In the genomic region with DNA sequence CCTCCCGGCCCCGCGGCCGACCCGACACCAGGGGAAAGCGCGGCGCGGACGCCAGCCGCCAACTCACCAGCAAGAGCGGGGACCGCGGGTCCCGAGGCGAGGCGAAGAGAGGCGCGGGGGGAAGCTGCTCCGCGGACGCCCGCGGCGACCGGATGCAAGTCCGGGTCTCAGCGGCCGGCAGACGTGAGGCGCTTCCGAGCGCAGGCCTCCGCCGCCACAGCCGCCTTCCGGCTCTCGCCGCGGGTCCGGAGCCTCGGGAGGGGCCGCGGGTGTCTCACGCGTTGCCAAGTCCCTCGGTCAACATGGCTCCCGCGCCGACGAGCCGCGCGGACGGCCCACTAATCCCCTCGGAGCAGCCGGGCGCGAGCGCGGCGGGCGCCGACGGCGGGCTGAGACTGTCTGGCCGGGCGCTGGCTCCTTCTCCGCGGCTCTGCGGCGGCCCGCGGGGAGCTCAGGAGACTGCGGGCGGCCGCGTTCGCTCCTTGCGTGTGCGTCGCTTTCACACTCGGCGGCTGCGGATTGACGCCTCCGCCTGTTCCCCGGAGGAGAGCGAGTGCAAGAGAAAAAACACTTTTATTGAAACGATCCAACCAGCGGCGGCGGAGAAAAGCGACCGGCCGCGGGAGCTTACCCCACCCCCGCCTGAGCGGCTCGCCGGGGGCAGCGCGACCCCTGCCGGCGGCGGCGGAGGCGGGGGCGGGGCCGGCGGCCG, we compare ENCODE assay signal across 8 cellular contexts. TPM values are rescaled to one million over a fixed set of nuclear protein-coding genes. Genes with fewer than 3 reads are reported as not detected.
A peak's percentile ranks its signal among the peaks of the same experiment; 100 is the strongest.
DNase-seq lines count a peak whose midpoint lies in the region; ATAC-seq, FAIRE-seq and TF ChIP-seq lines count a peak whose summit lies in the region.

A gene (minus strand): TSS at position 521 of the 712 bp plus-strand sequence. CDS start 65,603 bp downstream, outside the sequence.

- H3K9ac ChIP-seq in BLaER1, result peak within 1 kb of the TSS; percentile 96
- peak within 1 kb of the TSS; percentile 89 for H3K9ac ChIP-seq in HepG2 (ENCODE audit: insufficient read depth, low read depth, low read length)

- no peaks in the 10 kb centered on the region for H3K9me3 Mint-ChIP-seq in activated CD4-positive, alpha-beta T cell treated with anti-CD3 and anti-CD28 coated beads, Interleukin-2, amount 10 ng/mL, durations not matched to agents 7 days and 5 days

- no peak for TF ChIP-seq EP300 in HepG2 (IDR thresholded peaks at IDR 0.05; ENCODE audit: low read depth in 2 of 2, low read length in 2 of 2)
- TF ChIP-seq EP300 in HepG2 (CRISPR knock-in tag; IDR thresholded peaks at IDR 0.05; ENCODE audit: borderline replicate concordance), result no peak

- H3K27ac ChIP-seq in BLaER1, result peak within 1 kb of the TSS; percentile 98
- peak within 1 kb of the TSS; percentile 98 for H3K27ac ChIP-seq in HepG2 (ENCODE audit: extremely low read length, insufficient read depth, low read length)

- ATAC-seq in HG03460 (IDR thresholded peaks at IDR 0.05; ENCODE audit: unreplicated experiment) (peak; percentile 45), HepG2 (peak; percentile 78)

- peaks cover 44% of the 10 kb centered on the region for H4K20me1 ChIP-seq in BLaER1
- peaks cover 33% of the 10 kb centered on the region for H4K20me1 ChIP-seq in HepG2 (ENCODE audit: insufficient read depth, low read length)

- TF ChIP-seq CTCF in HepG2 (CRISPR knock-in tag; IDR thresholded peaks at IDR 0.05), result peak; percentile 53

- H3K27me3 Mint-ChIP-seq in activated CD4-positive, alpha-beta T cell treated with anti-CD3 and anti-CD28 coated beads, Interleukin-2, amount 10 ng/mL, durations not matched to agents 7 days and 5 days, result no peaks in the 10 kb centered on the region

- H3K9me3 ChIP-seq in BLaER1 (no peaks in the 10 kb centered on the region), HepG2 (ENCODE audit: low read length) (no peaks in the 10 kb centered on the region)

- H3K4me3 ChIP-seq in BLaER1, result peak within 1 kb of the TSS; percentile 94
- peak within 1 kb of the TSS; percentile 83 to 89 (median 83) for H3K4me3 ChIP-seq in HepG2 (replicated peaks in 1 of 3; ENCODE audit: insufficient read depth in 1 of 3, low read depth in 2 of 3, low read length in 3 of 3)

- CTCF ChIA-PET in activated CD4-positive, alpha-beta T cell treated with anti-CD3 and anti-CD28 coated beads, Interleukin-2, amount 10 ng/mL, durations not matched to agents 7 days and 5 days (lab: Charles Lee), result interaction anchor here (0.7 to 7.8 kb wide), 32 partner anchors 11 to 258 kb away, joined by 3 to 68 read pairs (median 5); a partner anchor contains a TSS
- CTCF ChIA-PET in HepG2 (lab: Yijun Ruan, JAX; ENCODE audit: low intra/inter-chr PET ratio, low total read pairs), result no interaction called here

- POLR2A ChIA-PET in activated CD4-positive, alpha-beta T cell treated with anti-CD3 and anti-CD28 coated beads, Interleukin-2, amount 10 ng/mL, durations not matched to agents 7 days and 5 days (lab: Charles Lee), result interaction anchor here (0.7 to 1.1 kb wide), 3 partner anchors 15 to 85 kb away, joined by 3 read pairs; no protein-coding TSS in a partner anchor
- POLR2A ChIA-PET in HepG2 (lab: Yijun Ruan, JAX), result interaction anchor here (0.8 to 1.7 kb wide), 3 partner anchors 64 to 364 kb away, joined by 3 to 4 read pairs (median 4); a partner anchor contains a TSS

- H3K4me2 ChIP-seq in BLaER1 (peak within 1 kb of the TSS; percentile 95), HepG2 (ENCODE audit: low read depth, low read length) (peak within 1 kb of the TSS; percentile 99)

- no TSS peak for BruUV-seq in HepG2 (replicated peaks; lab: Mats Ljungman, UMichigan)

- intact Hi-C loops in HepG2 (cut with micrococcal nuclease; ENCODE audit: unreplicated experiment), result loop anchor here (2.0 to 5.0 kb wide), 3 partner anchors 63 to 338 kb away; no protein-coding TSS in a partner anchor

- H3K36me3 ChIP-seq in BLaER1, result no peaks in the 10 kb centered on the region
- H3K36me3 ChIP-seq in HepG2 (replicated peaks in 1 of 2; ENCODE audit: control insufficient read depth in 1 of 2, insufficient read depth in 2 of 2, low read length in 2 of 2), result no peaks in the 10 kb centered on the region

- H3K36me3 Mint-ChIP-seq in activated CD4-positive, alpha-beta T cell treated with anti-CD3 and anti-CD28 coated beads, Interleukin-2, amount 10 ng/mL, durations not matched to agents 7 days and 5 days (ENCODE audit: low read depth), result peaks cover 2% of the 10 kb centered on the region

- FAIRE-seq in HepG2 (lab: Jason Lieb, UNC), result no peak

- peaks cover 40% of the 10 kb centered on the region for H3K4me1 ChIP-seq in BLaER1
- peaks cover 31% of the 10 kb centered on the region for H3K4me1 ChIP-seq in HepG2 (ENCODE audit: insufficient read depth, low read length)

- peak; percentile 41 for DNase-seq in GM19240 (ENCODE audit: insufficient read length, low spot score)
- peak; percentile 22 for DNase-seq in NCI-H524 treated with DMSO at 0.1 percent for 48 hours (lab: John Stamatoyannopoulos, UW)
- DNase-seq in activated CD4-positive, alpha-beta T cell treated with anti-CD3 and anti-CD28 coated beads, Interleukin-2, amount 10 ng/mL, durations not matched to agents 7 days and 5 days, result peak; percentile 90
- peak; percentile 73 for DNase-seq in dedifferentiated amniotic fluid mesenchymal stem cell (ENCODE audit: extremely low spot score)
- peak; percentile 71 for DNase-seq in HepG2 (ENCODE audit: low spot score)
- DNase-seq in stimulated activated CD4-positive, alpha-beta T cell treated with anti-CD3 and anti-CD28 coated beads, Interleukin-2, amount 100 ng/mL, for 48 hours, result peak; percentile 74 to 84

- H3K79me2 ChIP-seq in HepG2 (ENCODE audit: insufficient read depth, low read length), result peaks cover 42% of the 10 kb centered on the region

- H3K27ac Mint-ChIP-seq in activated CD4-positive, alpha-beta T cell treated with anti-CD3 and anti-CD28 coated beads, Interleukin-2, amount 10 ng/mL, durations not matched to agents 7 days and 5 days, result peak within 1 kb of the TSS; percentile 96

- H3K27me3 ChIP-seq in BLaER1 (no peaks in the 10 kb centered on the region), HepG2 (ENCODE audit: control insufficient read depth in 1 of 2, insufficient read depth in 2 of 2, low read length in 2 of 2) (peaks cover 0 to 3% of the 10 kb centered on the region in 2 experiments; a peak in 1 of 5 replicates)

- 1% methylated on average over 24 of the region's 112 CpGs for WGBS in HepG2 (ENCODE audit: low lambda C conversion rate)

- H2AFZ ChIP-seq in HepG2 (ENCODE audit: low read length), result peak within 1 kb of the TSS; percentile 93

- peak within 1 kb of the TSS; percentile 88 for H3K4me3 Mint-ChIP-seq in activated CD4-positive, alpha-beta T cell treated with anti-CD3 and anti-CD28 coated beads, Interleukin-2, amount 10 ng/mL, durations not matched to agents 7 days and 5 days

- in situ Hi-C loops in HepG2 (cut with HindIII; ENCODE audit: extremely low pct_ligation_motif_present, low pct_unique_long_range_greater_than_20kb), result no loop called here

- peak; percentile 59 to 77 for TF ChIP-seq POLR2A in HepG2 (IDR thresholded peaks at IDR 0.05; ENCODE audit: insufficient read depth in 1 of 2, low read depth in 2 of 2, low read length in 2 of 2)

- 0 out of 2 replicates have a peak, but pooled peaks have one; percentile 47 for TF ChIP-seq RAD21 in HepG2 (CRISPR knock-in tag; IDR thresholded peaks at IDR 0.05)

- peaks cover 51% of the 10 kb centered on the region for H3K4me1 Mint-ChIP-seq in activated CD4-positive, alpha-beta T cell treated with anti-CD3 and anti-CD28 coated beads, Interleukin-2, amount 10 ng/mL, durations not matched to agents 7 days and 5 days

TF ChIP-seq in HepG2, 621 proteins besides CTCF, POLR2A, EP300 and RAD21 (continues in another document):
- TF ChIP-seq POGZ (CRISPR knock-in tag; IDR thresholded peaks at IDR 0.05), result peak; percentile 7; the same call in 1 of the 2 replicates
- 0 out of 2 replicates have a peak, but pooled peaks have one; percentile 51 for TF ChIP-seq RELA (CRISPR knock-in tag; IDR thresholded peaks at IDR 0.05)
- TF ChIP-seq IRX3 (CRISPR knock-in tag; IDR thresholded peaks at IDR 0.05; ENCODE audit: borderline replicate concordance, low read depth), result peak; percentile 76; the same call in 1 of the 2 replicates
- no peak for TF ChIP-seq ZNF792 (CRISPR knock-in tag; IDR thresholded peaks at IDR 0.05)
- TF ChIP-seq, protein P1, sequence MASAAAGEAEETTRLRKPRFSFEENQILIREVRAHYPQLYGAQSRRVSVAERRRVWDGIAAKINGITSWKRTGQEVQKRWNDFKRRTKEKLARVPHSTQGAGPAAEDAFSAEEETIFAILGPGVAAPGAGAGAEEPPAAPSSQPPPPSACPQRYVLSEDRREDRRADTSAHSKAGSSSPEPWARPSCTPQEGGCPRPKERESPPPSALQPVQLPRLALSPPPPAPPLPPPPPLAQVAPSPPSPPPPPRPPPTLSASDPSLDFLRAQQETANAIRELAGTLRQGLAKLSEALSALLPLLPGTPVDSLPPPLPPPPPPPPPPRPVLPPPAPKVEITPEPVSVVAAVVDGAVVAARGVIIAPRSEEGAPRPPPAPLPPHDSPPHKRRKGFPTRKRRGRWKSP (CRISPR knock-in tag; IDR thresholded peaks at IDR 0.05), result peak; percentile 59; the same call in 1 of the 2 replicates

RNA-seq across cellular contexts. Expression of the gene that starts here (rescaled TPM):
- total RNA-seq in activated CD4-positive, alpha-beta T cell treated with anti-CD3 and anti-CD28 coated beads, Interleukin-2, amount 10 ng/mL, durations not matched to agents 7 days and 5 days, result 10 to 100 TPM; 38.7 to 43.5 TPM
- 20.1 and 22.3 TPM in 2 replicates for total RNA-seq in HepG2 (2016; rRNA removed; fragmentation: Illumina TruSeq; extraction: Trizol)
- total RNA-seq in HepG2 (2016; cell fraction: cytosol; rRNA removed; fragmentation: Illumina TruSeq; extraction: Trizol; ENCODE audit: low read depth), result 12.4 and 17.6 TPM in 2 replicates
- total RNA-seq in HepG2 (2016; cell fraction: insoluble cytoplasmic fraction; rRNA removed; fragmentation: Illumina TruSeq; extraction: Trizol), result 21.4 and 21.8 TPM in 2 replicates
- total RNA-seq in HepG2 (2016; cell fraction: membrane; rRNA removed; fragmentation: Illumina TruSeq; extraction: Trizol), result 6.8 and 8.7 TPM in 2 replicates
- 33.8 and 35.2 TPM in 2 replicates for total RNA-seq in HepG2 (2016; cell fraction: nucleus; rRNA removed; fragmentation: Illumina TruSeq; extraction: Trizol)
- 7.6 and 9.9 TPM in 2 replicates for polyA plus RNA-seq in HepG2 (2011; rRNA removed)
- 3.7 and 6.4 TPM in 2 replicates for polyA plus RNA-seq in HepG2 (2011; cell fraction: cytosol; rRNA removed)
- polyA plus RNA-seq in HepG2 (2011; cell fraction: nucleus; rRNA removed), result 8.2 and 10.0 TPM in 2 replicates
- polyA plus RNA-seq in HepG2 (2012), result 9.6 and 11.9 TPM in 2 replicates
- 0.41 and 0.44 TPM in 2 replicates for polyA plus RNA-seq in HepG2 (2016; cell fraction: cytosol; fragmentation: Illumina TruSeq; extraction: Trizol; ENCODE audit: low read depth)
- 13.7 and 14.3 TPM in 2 replicates for polyA plus RNA-seq in HepG2 (2016; cell fraction: insoluble cytoplasmic fraction; fragmentation: Illumina TruSeq; extraction: Trizol; ENCODE audit: low read depth)
- 1.9 and 2.1 TPM in 2 replicates for polyA plus RNA-seq in HepG2 (2016; cell fraction: membrane; fragmentation: Illumina TruSeq; extraction: Trizol; ENCODE audit: low read depth)
- polyA plus RNA-seq in HepG2 (2016; cell fraction: nucleus; fragmentation: Illumina TruSeq; extraction: Trizol; ENCODE audit: insufficient read depth, low read depth), result 9.6 and 12.3 TPM in 2 replicates
- 36.0 and 45.8 TPM in 2 replicates for polyA minus RNA-seq in HepG2 (2011; rRNA and poly(A)+ RNA removed; ENCODE audit: low replicate concordance)
- polyA minus RNA-seq in HepG2 (2011; cell fraction: cytosol; rRNA and poly(A)+ RNA removed), result 25.9 and 29.8 TPM in 2 replicates
- 152 and 172 TPM in 2 replicates for polyA minus RNA-seq in HepG2 (2011; cell fraction: nucleus; rRNA and poly(A)+ RNA removed)

Comparison
In these comparisons a context has a peak if more than half of its experiments do, and no peak if none do; other contexts are left out.
1. Peak in every context shown above with its lines: DNase-seq, ATAC-seq, H3K4me3 ChIP-seq and H3K27ac ChIP-seq.
2. DNase-seq: peak in every context shown above with its lines; median percentile 90 in activated CD4-positive, alpha-beta T cell treated with anti-CD3 and anti-CD28 coated beads, Interleukin-2, amount 10 ng/mL, durations not matched to agents 7 days and 5 days; 79 in stimulated activated CD4-positive, alpha-beta T cell treated with anti-CD3 and anti-CD28 coated beads, Interleukin-2, amount 100 ng/mL, for 48 hours; 73 in dedifferentiated amniotic fluid mesenchymal stem cell; 71 in HepG2; 41 in GM19240; 22 in NCI-H524 treated with DMSO at 0.1 percent for 48 hours.